In genomic region chr1:226901421-226901820, GRCh38 we compare ENCODE assay signal across 6 cellular contexts.
"Had no signal": no experiment of that assay in that cellular context is flagged by ENCODE, and none has a peak within 500 bp of the region (broad histone marks: within the 10 kb centered on the region; RNA-seq: fewer than 3 reads in every experiment).

No MANE protein-coding gene starts in this region.

- DNase-seq: H9, HCEC 1CT, IMR-90, KG1 had no signal

- H3K4me3 ChIP-seq: GM23338, K562 had no signal

- H3K4me2 ChIP-seq: GM23338 had no signal

- ATAC-seq: GM23338, K562 had no signal
